ENCODE assay signal across 15 cellular contexts in genomic region chrX:120196626-120197283, GRCh38. TPM values are rescaled to one million over a fixed set of nuclear protein-coding genes. Genes with fewer than 3 reads are reported as not detected.
DNase-seq lines count a peak whose midpoint lies in the region; ATAC-seq, FAIRE-seq and TF ChIP-seq lines count a peak whose summit lies in the region.
"Not testable (repeated sequence)": the region's sequence is repeated elsewhere in the genome, so short reads cannot be mapped to it uniquely, and the experiment has no call there.
"Had no signal": no experiment of that assay in that cellular context is flagged by ENCODE, and none has a peak within 500 bp of the region (broad histone marks: within the 10 kb centered on the region; RNA-seq: fewer than 3 reads in every experiment).

No MANE protein-coding gene starts in this region.

- in situ Hi-C loops in HepG2 (cut with HindIII; ENCODE audit: extremely low pct_ligation_motif_present, low pct_unique_long_range_greater_than_20kb), result not testable (repeated sequence)

- BruUV-seq in PC-3 (replicated peaks; lab: Mats Ljungman, UMichigan); HepG2 (replicated peaks; lab: Mats Ljungman, UMichigan): not testable (repeated sequence)

- intact Hi-C loops in PC-3 (cut with micrococcal nuclease); HepG2 (cut with micrococcal nuclease; ENCODE audit: unreplicated experiment); sciatic nerve (cut with DNase I): not testable (repeated sequence)

- not testable (repeated sequence) for H3K27ac ChIP-seq in A549; GM23338 (ENCODE audit: low read depth); PC-3 (ENCODE audit: low read length); astrocyte (ENCODE audit: low read depth, low read length); foreskin keratinocyte; HepG2 (ENCODE audit: extremely low read length, insufficient read depth, low read length)

- TF ChIP-seq RAD21 in A549 (conservative IDR thresholded peaks at IDR 0.05 in 1 of 2, IDR thresholded peaks at IDR 0.05 in 1 of 2); HepG2 (CRISPR knock-in tag; IDR thresholded peaks at IDR 0.05): not testable (repeated sequence)

- H3F3A ChIP-seq in GM23338 (replicated peaks; ENCODE audit: low read depth); PC-3 (ENCODE audit: low read length, unreplicated experiment): not testable (repeated sequence)

- not testable (repeated sequence) for H2AFZ ChIP-seq in GM23338; PC-3 (ENCODE audit: low read length); astrocyte (ENCODE audit: low read depth, low read length); HepG2 (ENCODE audit: low read length)

- not testable (repeated sequence) for H3K9me2 ChIP-seq in GM23338 (ENCODE audit: insufficient read depth); PC-3 (replicated peaks; ENCODE audit: low read length)

- CTCF ChIA-PET in A549 (lab: Yijun Ruan, JAX); PC-3 (lab: Charles Lee); HepG2 (lab: Yijun Ruan, JAX; ENCODE audit: low intra/inter-chr PET ratio, low total read pairs): not testable (repeated sequence)

- not testable (repeated sequence) for H3K4me1 Mint-ChIP-seq in GM23338; astrocyte (ENCODE audit: low read depth, unreplicated experiment)

- not testable (repeated sequence) for H3K9me3 ChIP-seq in A549; PC-3 (ENCODE audit: low read length); astrocyte (ENCODE audit: insufficient read depth, low read depth, low read length); HepG2 (ENCODE audit: low read length)

- not testable (repeated sequence) for H3K27me3 Mint-ChIP-seq in GM23338 (ENCODE audit: insufficient read depth, low read depth, poor library complexity); astrocyte (ENCODE audit: low read depth, unreplicated experiment)

- H3K79me2 ChIP-seq in GM23338 (replicated peaks; ENCODE audit: insufficient read depth); PC-3 (ENCODE audit: low read length); astrocyte (ENCODE audit: insufficient read depth, low read length); HepG2 (ENCODE audit: insufficient read depth, low read length): not testable (repeated sequence)

- POLR2A ChIA-PET in A549 (lab: Yijun Ruan, JAX); PC-3 (lab: Charles Lee; ENCODE audit: unreplicated experiment); HepG2 (lab: Yijun Ruan, JAX): not testable (repeated sequence)

- H3K9me3 Mint-ChIP-seq in GM23338; astrocyte (ENCODE audit: unreplicated experiment): not testable (repeated sequence)

- not testable (repeated sequence) for H3K4me2 ChIP-seq in A549; GM23338; PC-3 (ENCODE audit: low read length); astrocyte (ENCODE audit: low read length); HepG2 (ENCODE audit: low read depth, low read length)

- not testable (repeated sequence) for TF ChIP-seq POLR2A in A549 (IDR thresholded peaks at IDR 0.05; ENCODE audit: low read length); HepG2 (IDR thresholded peaks at IDR 0.05; ENCODE audit: insufficient read depth in 1 of 2, low read depth in 2 of 2, low read length in 2 of 2)

- not testable (repeated sequence) for H3K4me3 ChIP-seq in A549; GM23338; PC-3 (ENCODE audit: low read length); astrocyte (ENCODE audit: insufficient read depth, low read depth, low read length); HepG2 (replicated peaks in 1 of 3; ENCODE audit: insufficient read depth in 1 of 3, low read depth in 2 of 3, low read length in 3 of 3)

- H3K4me3 Mint-ChIP-seq in GM23338; astrocyte (ENCODE audit: unreplicated experiment): not testable (repeated sequence)

- not testable (repeated sequence) for H3K27me3 ChIP-seq in GM23338 (ENCODE audit: insufficient read depth); PC-3 (ENCODE audit: low read length); astrocyte (ENCODE audit: insufficient read depth, low read length); foreskin keratinocyte; HepG2 (ENCODE audit: control insufficient read depth in 1 of 2, insufficient read depth in 2 of 2, low read length in 2 of 2)

- peak; percentile 78 to 87 for ATAC-seq in A549
- peak; percentile 53 for ATAC-seq in GM18502 (IDR thresholded peaks at IDR 0.05; ENCODE audit: poor library complexity, unreplicated experiment)
- peak; percentile 35; the same call in 2 of the 3 replicates for ATAC-seq in GM23338
- peak; percentile 45 for ATAC-seq in PC-3
- ATAC-seq in foreskin keratinocyte, result peak; percentile 32
- 0 out of 3 replicates have a peak, but pooled peaks have one; percentile 35 for ATAC-seq in HepG2
- ATAC-seq in sciatic nerve, result peak; percentile 41

- TF ChIP-seq EP300 in A549 (IDR thresholded peaks at IDR 0.05); HepG2 (IDR thresholded peaks at IDR 0.05; ENCODE audit: low read depth in 2 of 2, low read length in 2 of 2); HepG2 (CRISPR knock-in tag; IDR thresholded peaks at IDR 0.05; ENCODE audit: borderline replicate concordance): not testable (repeated sequence)

- not testable (repeated sequence) for H4K20me1 ChIP-seq in GM23338 (replicated peaks; ENCODE audit: insufficient read depth); PC-3 (ENCODE audit: low read length); astrocyte (ENCODE audit: insufficient read depth, low read length); HepG2 (ENCODE audit: insufficient read depth, low read length)

- not testable (repeated sequence) for DNase-seq in A549 (ENCODE audit: low read depth in 1 of 2, low spot score in 1 of 2); GM23338 (ENCODE audit: low spot score); PC-3; astrocyte (ENCODE audit: low read depth); foreskin keratinocyte; HepG2 (ENCODE audit: low spot score); sciatic nerve (ENCODE audit: low spot score)

- not testable (repeated sequence) for TF ChIP-seq CTCF in A549 (IDR thresholded peaks at IDR 0.05); GM23338 (conservative IDR thresholded peaks at IDR 0.05; ENCODE audit: low read depth in 2 of 2); PC-3 (conservative IDR thresholded peaks at IDR 0.05; ENCODE audit: low read depth, low read length); astrocyte (IDR thresholded peaks at IDR 0.05; ENCODE audit: insufficient read depth, low read depth, low read length); foreskin keratinocyte (conservative IDR thresholded peaks at IDR 0.05); HepG2 (CRISPR knock-in tag; IDR thresholded peaks at IDR 0.05)

- not testable (repeated sequence) for H3K4me1 ChIP-seq in A549; GM23338 (ENCODE audit: insufficient read depth); PC-3 (ENCODE audit: insufficient read depth, low read length); astrocyte (ENCODE audit: insufficient read depth, low read length); foreskin keratinocyte; HepG2 (ENCODE audit: insufficient read depth, low read length)

- not testable (repeated sequence) for H3K27ac Mint-ChIP-seq in GM23338; astrocyte (ENCODE audit: unreplicated experiment)

- WGBS in A549 (ENCODE audit: missing lambda C conversion rate), result no CpG with 5 or more reads among the region's 8 CpGs
- WGBS in HepG2 (ENCODE audit: low lambda C conversion rate), result no CpG with 5 or more reads among the region's 8 CpGs

- H3K36me3 Mint-ChIP-seq in GM23338 (ENCODE audit: low read depth); astrocyte (ENCODE audit: low read depth, unreplicated experiment): not testable (repeated sequence)

- not testable (repeated sequence) for H3K9ac ChIP-seq in PC-3 (ENCODE audit: low read length); astrocyte (ENCODE audit: low read length); HepG2 (ENCODE audit: insufficient read depth, low read depth, low read length)

- FAIRE-seq in A549 (lab: Jason Lieb, UNC), result peak; percentile 100
- peak; percentile 100 for FAIRE-seq in astrocyte (lab: Jason Lieb, UNC)
- FAIRE-seq in HepG2 (lab: Jason Lieb, UNC), result peak; percentile 72

- not testable (repeated sequence) for H3K36me3 ChIP-seq in GM23338 (ENCODE audit: insufficient read depth); PC-3 (ENCODE audit: low read depth, low read length); astrocyte (ENCODE audit: insufficient read depth, low read length); HepG2 (replicated peaks in 1 of 2; ENCODE audit: control insufficient read depth in 1 of 2, insufficient read depth in 2 of 2, low read length in 2 of 2)

RNA-seq across cellular contexts. Expression of gene RHOXF2, which starts 38.3 kb away (rescaled TPM):
- polyA plus RNA-seq in A549 (2011; rRNA removed), result not detected in 2 replicates
- polyA plus RNA-seq in A549 (2012; cell fraction: cytosol; rRNA removed), result not detected in 2 replicates
- polyA plus RNA-seq in A549 (2012; cell fraction: nucleus; rRNA removed), result not detected in 2 replicates
- polyA plus RNA-seq in A549 (2017; fragmentation: RNase III; extraction: RNeasy Plus Mini Kit Qiagen cat#74134 plus additional on column Dnase treatment), result not detected in 3 replicates
- polyA minus RNA-seq in A549 (2011; rRNA and poly(A)+ RNA removed), result not detected in 2 replicates
- not detected in 2 replicates for total RNA-seq in GM23338 (2014; rRNA removed; shearing (Covaris generic))
- 0.27 and 0.66 TPM in 2 replicates for polyA plus RNA-seq in GM23338 (2016; fragmentation: Nextera tagmentation; extraction: Ambion mirVana)
- total RNA-seq in PC-3 (2014; rRNA removed), result not detected in 2 replicates
- not detected in 2 replicates for total RNA-seq in astrocyte
- not detected in 2 replicates for total RNA-seq in foreskin keratinocyte
- polyA plus RNA-seq in foreskin keratinocyte, result not detected in 2 replicates
- not detected in 2 replicates for total RNA-seq in HepG2 (2016; rRNA removed; fragmentation: Illumina TruSeq; extraction: Trizol)
- total RNA-seq in HepG2 (2016; cell fraction: cytosol; rRNA removed; fragmentation: Illumina TruSeq; extraction: Trizol; ENCODE audit: low read depth), result not detected in 2 replicates
- not detected in 2 replicates for total RNA-seq in HepG2 (2016; cell fraction: insoluble cytoplasmic fraction; rRNA removed; fragmentation: Illumina TruSeq; extraction: Trizol)
- not detected in 2 replicates for total RNA-seq in HepG2 (2016; cell fraction: membrane; rRNA removed; fragmentation: Illumina TruSeq; extraction: Trizol)
- not detected in 2 replicates for total RNA-seq in HepG2 (2016; cell fraction: nucleus; rRNA removed; fragmentation: Illumina TruSeq; extraction: Trizol)
- polyA plus RNA-seq in HepG2 (2011; rRNA removed), result not detected in 2 replicates
- not detected in 2 replicates for polyA plus RNA-seq in HepG2 (2011; cell fraction: cytosol; rRNA removed)
- 0.08 TPM in 1 of 2 replicates, not detected in the other for polyA plus RNA-seq in HepG2 (2011; cell fraction: nucleus; rRNA removed)
- polyA plus RNA-seq in HepG2 (2012), result 0.04 and 0.05 TPM in 2 replicates
- polyA plus RNA-seq in HepG2 (2016; cell fraction: cytosol; fragmentation: Illumina TruSeq; extraction: Trizol; ENCODE audit: low read depth), result not detected in 2 replicates
- polyA plus RNA-seq in HepG2 (2016; cell fraction: insoluble cytoplasmic fraction; fragmentation: Illumina TruSeq; extraction: Trizol; ENCODE audit: low read depth), result not detected in 2 replicates
- not detected in 2 replicates for polyA plus RNA-seq in HepG2 (2016; cell fraction: membrane; fragmentation: Illumina TruSeq; extraction: Trizol; ENCODE audit: low read depth)
- polyA plus RNA-seq in HepG2 (2016; cell fraction: nucleus; fragmentation: Illumina TruSeq; extraction: Trizol; ENCODE audit: insufficient read depth, low read depth), result not detected in 2 replicates
- polyA minus RNA-seq in HepG2 (2011; rRNA and poly(A)+ RNA removed; ENCODE audit: low replicate concordance), result 0.96 TPM in 1 of 2 replicates, not detected in the other
- not detected in 2 replicates for polyA minus RNA-seq in HepG2 (2011; cell fraction: cytosol; rRNA and poly(A)+ RNA removed)
- polyA minus RNA-seq in HepG2 (2011; cell fraction: nucleus; rRNA and poly(A)+ RNA removed), result not detected in 2 replicates
- total RNA-seq in sciatic nerve, result not detected
- total RNA-seq: CD4-positive, CD25-positive, alpha-beta regulatory T cell; Daoy; G401; H4; HT1080 had no signal
- polyA plus RNA-seq: AG04450, SK-N-SH had no signal

RNA-seq across cellular contexts. Expression of gene ZBTB33, which starts 53.9 kb away (rescaled TPM):
- polyA plus RNA-seq in A549 (2011; rRNA removed) (12.3 and 15.6 TPM in 2 replicates), A549 (2017; fragmentation: RNase III; extraction: RNeasy Plus Mini Kit Qiagen cat#74134 plus additional on column Dnase treatment) (12.8 to 14.6 TPM (median 14.3 TPM) in 3 replicates), GM23338 (2016; fragmentation: Nextera tagmentation; extraction: Ambion mirVana) (2.8 and 3.9 TPM in 2 replicates), foreskin keratinocyte (3.8 and 4.2 TPM in 2 replicates), HepG2 (2011; rRNA removed) (5.7 and 6.5 TPM in 2 replicates)
- 1.5 and 1.7 TPM in 2 replicates for polyA plus RNA-seq in A549 (2012; cell fraction: cytosol; rRNA removed)
- polyA plus RNA-seq in A549 (2012; cell fraction: nucleus; rRNA removed), result 0.86 and 1.7 TPM in 2 replicates
- polyA minus RNA-seq in A549 (2011; rRNA and poly(A)+ RNA removed), result 10.2 and 10.4 TPM in 2 replicates
- total RNA-seq in GM23338 (2014; rRNA removed; shearing (Covaris generic)), result 14.0 and 14.3 TPM in 2 replicates
- total RNA-seq in PC-3 (2014; rRNA removed) (12.1 and 14.3 TPM in 2 replicates), astrocyte (17.4 and 19.9 TPM in 2 replicates), foreskin keratinocyte (15.9 and 16.2 TPM in 2 replicates), HepG2 (2016; rRNA removed; fragmentation: Illumina TruSeq; extraction: Trizol) (20.2 and 36.2 TPM in 2 replicates), sciatic nerve (11.1 TPM)
- total RNA-seq in HepG2 (2016; cell fraction: cytosol; rRNA removed; fragmentation: Illumina TruSeq; extraction: Trizol; ENCODE audit: low read depth), result 1.4 and 1.7 TPM in 2 replicates
- total RNA-seq in HepG2 (2016; cell fraction: insoluble cytoplasmic fraction; rRNA removed; fragmentation: Illumina TruSeq; extraction: Trizol), result 19.7 and 35.0 TPM in 2 replicates
- 7.5 and 8.5 TPM in 2 replicates for total RNA-seq in HepG2 (2016; cell fraction: membrane; rRNA removed; fragmentation: Illumina TruSeq; extraction: Trizol)
- 20.0 and 21.0 TPM in 2 replicates for total RNA-seq in HepG2 (2016; cell fraction: nucleus; rRNA removed; fragmentation: Illumina TruSeq; extraction: Trizol)
- 2.2 and 4.1 TPM in 2 replicates for polyA plus RNA-seq in HepG2 (2011; cell fraction: cytosol; rRNA removed)
- polyA plus RNA-seq in HepG2 (2011; cell fraction: nucleus; rRNA removed), result 3.3 and 6.2 TPM in 2 replicates
- polyA plus RNA-seq in HepG2 (2012), result 10.2 and 10.9 TPM in 2 replicates
- 0.65 and 0.86 TPM in 2 replicates for polyA plus RNA-seq in HepG2 (2016; cell fraction: cytosol; fragmentation: Illumina TruSeq; extraction: Trizol; ENCODE audit: low read depth)
- polyA plus RNA-seq in HepG2 (2016; cell fraction: insoluble cytoplasmic fraction; fragmentation: Illumina TruSeq; extraction: Trizol; ENCODE audit: low read depth), result 29.1 and 30.2 TPM in 2 replicates
- polyA plus RNA-seq in HepG2 (2016; cell fraction: membrane; fragmentation: Illumina TruSeq; extraction: Trizol; ENCODE audit: low read depth), result 3.3 and 4.2 TPM in 2 replicates
- 20.6 and 21.7 TPM in 2 replicates for polyA plus RNA-seq in HepG2 (2016; cell fraction: nucleus; fragmentation: Illumina TruSeq; extraction: Trizol; ENCODE audit: insufficient read depth, low read depth)
- 7.5 and 15.3 TPM in 2 replicates for polyA minus RNA-seq in HepG2 (2011; rRNA and poly(A)+ RNA removed; ENCODE audit: low replicate concordance)
- 13.4 and 17.0 TPM in 2 replicates for polyA minus RNA-seq in HepG2 (2011; cell fraction: cytosol; rRNA and poly(A)+ RNA removed)
- 12.9 and 15.8 TPM in 2 replicates for polyA minus RNA-seq in HepG2 (2011; cell fraction: nucleus; rRNA and poly(A)+ RNA removed)

Comparison
In these comparisons a context has a peak if more than half of its experiments do, and no peak if none do; other contexts are left out.
1. ATAC-seq: peak in every context shown above with its lines; median percentile 82 in A549; 53 in GM18502; 45 in PC-3; 41 in sciatic nerve; 35 in GM23338; 35 in HepG2; 32 in foreskin keratinocyte.